8 cellular contexts compared by ENCODE assay signal in genomic region chr10:95445837-95446347, GRCh38.
DNase-seq lines count a peak whose midpoint lies in the region; ATAC-seq and TF ChIP-seq lines count a peak whose summit lies in the region.

No MANE protein-coding gene starts in this region.

- H3K4me3 Mint-ChIP-seq in chondrocyte (ENCODE audit: unreplicated experiment), result no peak overlapping the region
- no peak overlapping the region for H3K4me3 Mint-ChIP-seq in stimulated activated memory B cell treated with anti-CD40 and anti-IgM and Interleukin-4, amounts not matched to agents 10 μg/mL and 1 μg/mL and 100 μg/mL, for 72 hours

- no peaks in the 10 kb centered on the region for H3K36me3 Mint-ChIP-seq in chondrocyte (ENCODE audit: low read depth)
- H3K36me3 Mint-ChIP-seq in stimulated activated memory B cell treated with anti-CD40 and anti-IgM and Interleukin-4, amounts not matched to agents 10 μg/mL and 1 μg/mL and 100 μg/mL, for 72 hours, result no peaks in the 10 kb centered on the region

- H3K4me1 Mint-ChIP-seq in chondrocyte (ENCODE audit: low read depth), result peaks cover 41% of the 10 kb centered on the region
- H3K4me1 Mint-ChIP-seq in stimulated activated memory B cell treated with anti-CD40 and anti-IgM and Interleukin-4, amounts not matched to agents 10 μg/mL and 1 μg/mL and 100 μg/mL, for 72 hours, result peaks cover 9% of the 10 kb centered on the region

- no peaks in the 10 kb centered on the region for H3K9me3 Mint-ChIP-seq in chondrocyte (ENCODE audit: low read depth)
- H3K9me3 Mint-ChIP-seq in stimulated activated memory B cell treated with anti-CD40 and anti-IgM and Interleukin-4, amounts not matched to agents 10 μg/mL and 1 μg/mL and 100 μg/mL, for 72 hours, result no peaks in the 10 kb centered on the region

- peak; percentile 80 for DNase-seq in DMS53 (lab: John Stamatoyannopoulos, UW)
- DNase-seq in HuH-7.5 (ENCODE audit: low spot score), result peak; percentile 52
- peak; percentile 21 for DNase-seq in SHP77 treated with DMSO at 0.1 percent for 48 hours (lab: John Stamatoyannopoulos, UW)
- DNase-seq in chondrocyte (ENCODE audit: low spot score), result no peak
- peak; percentile 47 to 64 for DNase-seq in left colon
- no peak for DNase-seq in effector CD4-positive, alpha-beta T cell

- H3K27ac Mint-ChIP-seq in chondrocyte (ENCODE audit: unreplicated experiment), result peak overlapping the region; percentile 81
- H3K27ac Mint-ChIP-seq in stimulated activated memory B cell treated with anti-CD40 and anti-IgM and Interleukin-4, amounts not matched to agents 10 μg/mL and 1 μg/mL and 100 μg/mL, for 72 hours, result no peak overlapping the region

- peak; percentile 50 for ATAC-seq in GM19452 (IDR thresholded peaks at IDR 0.05; ENCODE audit: unreplicated experiment)
- peak; percentile 94 for ATAC-seq in left colon
- ATAC-seq in stimulated activated memory B cell treated with anti-CD40 and anti-IgM and Interleukin-4, amounts not matched to agents 10 μg/mL and 1 μg/mL and 100 μg/mL, for 72 hours, result peak; percentile 41

- H3K27me3 Mint-ChIP-seq in chondrocyte (ENCODE audit: low read depth), result no peaks in the 10 kb centered on the region
- H3K27me3 Mint-ChIP-seq in stimulated activated memory B cell treated with anti-CD40 and anti-IgM and Interleukin-4, amounts not matched to agents 10 μg/mL and 1 μg/mL and 100 μg/mL, for 72 hours, result peaks cover 26% of the 10 kb centered on the region

- TF ChIP-seq CTCF in chondrocyte (IDR thresholded peaks at IDR 0.05), result peak; percentile 89

- intact Hi-C loops in left colon (cut with DNase I, micrococcal nuclease), result no loop called here

Comparison
In these comparisons a context has a peak if more than half of its experiments do, and no peak if none do; other contexts are left out.
1. DNase-seq: peak in DMS53 (single experiment), HuH-7.5 (single experiment), SHP77 treated with DMSO at 0.1 percent for 48 hours (single experiment) and left colon (2 of 2); none in chondrocyte (single experiment) and effector CD4-positive, alpha-beta T cell (single experiment).
2. ATAC-seq: peak in every context shown above with its lines; median percentile 94 in left colon; 50 in GM19452; 41 in stimulated activated memory B cell treated with anti-CD40 and anti-IgM and Interleukin-4, amounts not matched to agents 10 μg/mL and 1 μg/mL and 100 μg/mL, for 72 hours.